17 cellular contexts compared by ENCODE assay signal in the genomic region with DNA sequence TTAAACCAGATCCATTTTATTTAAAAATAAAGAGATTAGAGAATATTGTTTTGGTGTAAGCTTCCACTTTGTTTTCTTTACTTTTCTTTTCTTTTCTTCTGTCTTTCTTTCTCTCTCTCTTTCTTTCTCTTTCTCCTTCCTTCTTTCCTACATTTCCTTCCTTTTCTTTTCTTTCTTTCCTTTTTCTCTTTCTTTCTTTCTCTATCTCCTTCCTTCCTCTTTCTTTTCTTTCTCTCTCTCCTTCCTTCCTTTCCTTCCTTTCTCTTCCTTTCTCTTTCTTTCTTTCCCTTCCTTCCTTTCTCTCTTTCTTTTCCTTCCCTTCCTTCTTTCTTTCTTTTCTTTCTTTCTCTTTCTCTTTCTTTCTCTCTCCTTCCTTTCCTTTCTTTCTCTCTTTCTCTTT.
DNase-seq lines count a peak whose midpoint lies in the region; ATAC-seq and TF ChIP-seq lines count a peak whose summit lies in the region.
"Had no signal": no experiment of that assay in that cellular context is flagged by ENCODE, and none has a peak within 500 bp of the region (broad histone marks: within the 10 kb centered on the region; RNA-seq: fewer than 3 reads in every experiment).

No MANE protein-coding gene starts in this region.

- H3K27ac Mint-ChIP-seq in activated CD4-positive, alpha-beta T cell treated with anti-CD3 and anti-CD28 coated beads for 36 hours, result peak overlapping the region; percentile 91
- peak overlapping the region; percentile 93 for H3K27ac Mint-ChIP-seq in HFFc6
- H3K27ac Mint-ChIP-seq: CD4-positive, CD25-positive, alpha-beta regulatory T cell had no signal

- H3K27ac ChIP-seq in brain microvascular endothelial cell (peak overlapping the region; percentile 85), osteoblast (ENCODE audit: low read depth, low read length) (peak overlapping the region; percentile 84)
- H3K27ac ChIP-seq: parathyroid adenoma, uterus, VCaP had no signal

- intact Hi-C loops in activated CD4-positive, alpha-beta T cell treated with anti-CD3 and anti-CD28 coated beads for 36 hours (cut with DNase I, micrococcal nuclease), result loop anchor here (1.0 to 10.0 kb wide), 6 partner anchors 56 to 1704 kb away; a partner anchor contains a TSS

- no peaks in the 10 kb centered on the region for H3K9me3 ChIP-seq in osteoblast (ENCODE audit: low read depth, low read length)

- H3K27me3 Mint-ChIP-seq in activated CD4-positive, alpha-beta T cell treated with anti-CD3 and anti-CD28 coated beads for 36 hours, result peaks cover 13% of the 10 kb centered on the region
- H3K27me3 Mint-ChIP-seq in HFFc6 (ENCODE audit: insufficient read depth), result peaks cover 2% of the 10 kb centered on the region; the same call in 1 of the 2 replicates
- H3K27me3 Mint-ChIP-seq: CD4-positive, CD25-positive, alpha-beta regulatory T cell had no signal

- CTCF ChIA-PET in activated CD4-positive, alpha-beta T cell treated with anti-CD3 and anti-CD28 coated beads for 36 hours (lab: Charles Lee), result interaction anchor here (1.8 kb wide), 1 partner anchor 56 kb away, joined by 7 read pairs; no protein-coding TSS in a partner anchor

- no peaks in the 10 kb centered on the region for H3K9me3 Mint-ChIP-seq in activated CD4-positive, alpha-beta T cell treated with anti-CD3 and anti-CD28 coated beads for 36 hours (ENCODE audit: low read depth)
- H3K9me3 Mint-ChIP-seq in HFFc6, result peaks cover 5% of the 10 kb centered on the region; the same call in 1 of the 2 replicates

- POLR2A ChIA-PET in activated CD4-positive, alpha-beta T cell treated with anti-CD3 and anti-CD28 coated beads for 36 hours (lab: Charles Lee), result no interaction called here

- no peak overlapping the region for H3K4me3 Mint-ChIP-seq in activated CD4-positive, alpha-beta T cell treated with anti-CD3 and anti-CD28 coated beads for 36 hours
- peak overlapping the region; percentile 74 for H3K4me3 Mint-ChIP-seq in HFFc6
- H3K4me3 Mint-ChIP-seq: CD4-positive, CD25-positive, alpha-beta regulatory T cell had no signal

- H3K4me3 ChIP-seq in brain microvascular endothelial cell (ENCODE audit: low read depth, low read length), result no peak overlapping the region
- H3K4me3 ChIP-seq in osteoblast (ENCODE audit: insufficient read depth, low read length), result no peak overlapping the region
- H3K4me3 ChIP-seq: uterus had no signal

- TF ChIP-seq CTCF in HFFc6 (IDR thresholded peaks at IDR 0.05) (no peak), brain microvascular endothelial cell (IDR thresholded peaks at IDR 0.05; ENCODE audit: low read depth, low read length, missing control alignments) (no peak), osteoblast (IDR thresholded peaks at IDR 0.05; ENCODE audit: extremely low read depth, low read depth, low read length) (no peak)

- peak overlapping the region; percentile 56 for H3K4me2 ChIP-seq in osteoblast (ENCODE audit: insufficient read depth, low read length)

- no peaks in the 10 kb centered on the region for H3K27me3 ChIP-seq in brain microvascular endothelial cell (replicated peaks)
- no peaks in the 10 kb centered on the region for H3K27me3 ChIP-seq in osteoblast (ENCODE audit: insufficient read depth, low read length)
- H3K27me3 ChIP-seq: uterus had no signal

- ATAC-seq in activated CD4-positive, alpha-beta T cell treated with anti-CD3 and anti-CD28 coated beads for 36 hours, result no peak
- ATAC-seq in HG02798 (IDR thresholded peaks at IDR 0.05; ENCODE audit: poor library complexity, unreplicated experiment), result no peak

- H3K36me3 ChIP-seq in brain microvascular endothelial cell (replicated peaks), result no peaks in the 10 kb centered on the region
- H3K36me3 ChIP-seq in osteoblast (ENCODE audit: insufficient read depth, low read length), result no peaks in the 10 kb centered on the region
- H3K36me3 ChIP-seq: uterus had no signal

- peak overlapping the region; percentile 3 for H2AFZ ChIP-seq in osteoblast (ENCODE audit: low read length)
- H2AFZ ChIP-seq: parathyroid adenoma had no signal

- H3K36me3 Mint-ChIP-seq in activated CD4-positive, alpha-beta T cell treated with anti-CD3 and anti-CD28 coated beads for 36 hours (ENCODE audit: low read depth), result peaks cover 11% of the 10 kb centered on the region
- H3K36me3 Mint-ChIP-seq in HFFc6 (ENCODE audit: low read depth), result peaks cover 7% of the 10 kb centered on the region
- H3K36me3 Mint-ChIP-seq: CD4-positive, CD25-positive, alpha-beta regulatory T cell had no signal

- no peak for DNase-seq in activated CD4-positive, alpha-beta T cell treated with anti-CD3 and anti-CD28 coated beads for 36 hours
- no peak for DNase-seq in activated CD4-positive, alpha-beta T cell treated with anti-CD3 and anti-CD28 coated beads, Interleukin-2, amount 50 U/mL, for 1 hour
- DNase-seq in HFFc6 (no peak), brain microvascular endothelial cell (no peak), osteoblast (ENCODE audit: insufficient read length, low spot score, missing footprints) (no peak), NCI-H2171 (lab: John Stamatoyannopoulos, UW) (no peak), NCI-H1417 treated with DMSO at 0.1 percent for 48 hours (lab: John Stamatoyannopoulos, UW) (no peak)
- DNase-seq: central memory CD4-positive, alpha-beta T cell; effector memory CD4-positive, alpha-beta T cell; left ventricle myocardium superior; NCI-H2029 treated with DMSO at 0.1 percent for 48 hours; NCI-H524 treated with DMSO at 0.1 percent for 48 hours; uterus had no signal

- H3K79me2 ChIP-seq in osteoblast (ENCODE audit: insufficient read depth, low read length), result no peaks in the 10 kb centered on the region
- H3K79me2 ChIP-seq: parathyroid adenoma had no signal

- peaks cover 28% of the 10 kb centered on the region for H3K4me1 Mint-ChIP-seq in activated CD4-positive, alpha-beta T cell treated with anti-CD3 and anti-CD28 coated beads for 36 hours
- H3K4me1 Mint-ChIP-seq in HFFc6 (ENCODE audit: low read depth), result peaks cover 77% of the 10 kb centered on the region

- peaks cover 41% of the 10 kb centered on the region for H3K4me1 ChIP-seq in osteoblast (ENCODE audit: insufficient read depth, low read length)
- H3K4me1 ChIP-seq: parathyroid adenoma, uterus had no signal

- no peaks in the 10 kb centered on the region for H4K20me1 ChIP-seq in osteoblast (ENCODE audit: insufficient read depth, low read length)

- in situ Hi-C loops in brain microvascular endothelial cell (cut with HindIII; ENCODE audit: low pct_ligation_motif_present, low sequenced_read_pairs), result no loop called here
